ENCODE assay signal across 8 cellular contexts in the genomic region with DNA sequence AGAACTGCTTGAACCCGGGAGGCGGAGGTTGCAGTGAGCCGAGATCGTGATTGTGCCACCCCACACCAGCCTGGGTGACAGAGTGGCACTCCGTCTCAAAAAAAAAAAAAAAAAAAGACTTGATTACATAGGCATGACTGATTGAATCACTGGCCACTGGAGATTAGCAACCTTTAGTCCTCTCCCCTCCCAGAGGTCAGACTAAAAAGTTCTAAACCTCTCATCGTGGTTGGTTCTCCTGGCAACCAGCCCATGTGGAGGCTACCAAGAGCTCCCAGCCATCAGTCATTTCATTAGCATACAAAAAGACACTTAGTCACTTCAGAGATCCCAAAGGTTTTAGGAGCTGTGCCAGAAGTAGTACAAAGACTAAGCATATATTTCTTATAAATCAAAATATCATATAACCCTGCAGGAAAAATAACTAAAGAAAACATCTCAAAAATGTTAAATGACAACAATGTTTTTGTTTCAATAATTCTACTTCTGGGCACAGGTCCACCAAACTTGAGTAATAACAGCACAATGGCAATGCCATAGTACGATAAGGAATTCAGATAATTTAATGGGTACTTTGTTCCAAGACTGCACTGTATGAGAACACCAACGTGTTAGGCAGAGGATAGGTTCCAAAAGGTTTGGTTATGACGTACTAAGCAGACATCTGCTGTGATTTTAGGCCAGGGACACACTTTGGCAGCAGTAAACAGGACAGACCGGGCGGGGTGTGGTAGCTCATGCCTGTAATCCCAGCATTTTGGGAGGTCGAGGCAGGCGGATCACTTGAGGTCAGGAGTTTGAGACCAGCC. TPM values are rescaled to one million over a fixed set of nuclear protein-coding genes. Genes with fewer than 3 reads are reported as not detected.
DNase-seq lines count a peak whose midpoint lies in the region; ATAC-seq and TF ChIP-seq lines count a peak whose summit lies in the region.

No MANE protein-coding gene starts in this region.

- WGBS in right cardiac atrium = 45% methylated on average over 13 of the region's 13 CpGs
- 35 to 40% methylated on average over 13 of the region's 13 CpGs for WGBS in tibial nerve, 2 donors

- ATAC-seq in activated B cell treated with CpG ODN at 0.5 μM for 24 hours (ENCODE audit: low read depth) (no peak), right cardiac atrium (peak; percentile 83 to 85)

- no peak for TF ChIP-seq POLR2A in tibial nerve (IDR thresholded peaks at IDR 0.05)

- H3K27ac Mint-ChIP-seq in HFFc6 = peak overlapping the region; percentile 61
- peak overlapping the region; percentile 57 for H3K27ac Mint-ChIP-seq in activated B cell treated with CpG ODN at 0.5 μM for 24 hours

- H3K27me3 ChIP-seq in right cardiac atrium (ENCODE audit: control insufficient read depth, insufficient read depth) (no peaks in the 10 kb centered on the region), tibial nerve (no peaks in the 10 kb centered on the region)

- H3K4me3 Mint-ChIP-seq in HFFc6 = no peak overlapping the region; the same call in 1 of the 2 replicates
- no peak overlapping the region for H3K4me3 Mint-ChIP-seq in activated B cell treated with CpG ODN at 0.5 μM for 24 hours

- POLR2A ChIA-PET in activated B cell treated with CpG ODN at 0.5 μM for 24 hours (lab: Charles Lee) = interaction anchor here (0.6 to 7.0 kb wide), 3 partner anchors 9 to 18 kb away, joined by 3 to 96 read pairs (median 8); a partner anchor contains a TSS

- H3K4me1 Mint-ChIP-seq in HFFc6 (ENCODE audit: low read depth) (peaks cover 43% of the 10 kb centered on the region), activated B cell treated with CpG ODN at 0.5 μM for 24 hours (peaks cover 75% of the 10 kb centered on the region)

- no peaks in the 10 kb centered on the region for H3K36me3 ChIP-seq in tibial nerve

- CTCF ChIA-PET in activated B cell treated with CpG ODN at 0.5 μM for 24 hours (lab: Charles Lee) = no interaction called here

- H3K4me1 ChIP-seq in right cardiac atrium (ENCODE audit: control insufficient read depth, insufficient read depth, low read length) = peaks cover 8% of the 10 kb centered on the region
- H3K4me1 ChIP-seq in tibial nerve = peaks cover 0 to 74% (median 28%) of the 10 kb centered on the region in 4 donors

- H3K9me3 Mint-ChIP-seq in HFFc6 (no peaks in the 10 kb centered on the region), activated B cell treated with CpG ODN at 0.5 μM for 24 hours (no peaks in the 10 kb centered on the region)

- H3K36me3 Mint-ChIP-seq in HFFc6 (ENCODE audit: low read depth) (peaks cover 7% of the 10 kb centered on the region; the same call in 1 of the 2 replicates), activated B cell treated with CpG ODN at 0.5 μM for 24 hours (ENCODE audit: low read depth) (peaks cover 7% of the 10 kb centered on the region)

- TF ChIP-seq CTCF in HFFc6 (IDR thresholded peaks at IDR 0.05) = no peak
- no peak for TF ChIP-seq CTCF in activated B cell treated with CpG ODN at 0.5 μM for 24 hours (IDR thresholded peaks at IDR 0.05)
- TF ChIP-seq CTCF in tibial nerve (IDR thresholded peaks at IDR 0.05) = no peak

- H3K27me3 Mint-ChIP-seq in HFFc6 (ENCODE audit: insufficient read depth) (peaks cover 2% of the 10 kb centered on the region; the same call in 1 of the 2 replicates), activated B cell treated with CpG ODN at 0.5 μM for 24 hours (no peaks in the 10 kb centered on the region)

- DNase-seq in AG20443 (ENCODE audit: low spot score) (peak; percentile 83), HFFc6 (peak; percentile 93), activated B cell treated with CpG ODN at 0.5 μM for 24 hours (no peak), right cardiac atrium (peak in 2 of 3 donors; percentile 78 to 83), tibial nerve (ENCODE audit: low spot score in 2 of 2) (peak in 1 of 2 donors; percentile 63), middle frontal gyrus (ENCODE audit: extremely low spot score, low spot score) (no peak), mesenteric fat pad (ENCODE audit: low spot score) (no peak), SHP77 (lab: John Stamatoyannopoulos, UW) (no peak)

- H3K4me3 ChIP-seq in right cardiac atrium (ENCODE audit: low read length) = no peak overlapping the region
- no peak overlapping the region for H3K4me3 ChIP-seq in tibial nerve

- peak; percentile 39 to 82 for TF ChIP-seq EP300 in tibial nerve (IDR thresholded peaks at IDR 0.05)

- no peaks in the 10 kb centered on the region for H3K9me3 ChIP-seq in right cardiac atrium (ENCODE audit: control insufficient read depth, low read length)
- H3K9me3 ChIP-seq in tibial nerve = no peaks in the 10 kb centered on the region

- H3K27ac ChIP-seq in right cardiac atrium (ENCODE audit: low read length) (peak overlapping the region; percentile 89), tibial nerve (peak overlapping the region; percentile 9 to 84 (median 55))

- intact Hi-C loops in activated B cell treated with CpG ODN at 0.5 μM for 24 hours (cut with micrococcal nuclease) (loop anchor here (5.0 kb wide), 1 partner anchor 473 kb away; a partner anchor contains a TSS), right cardiac atrium (cut with DNase I) (no loop called here)

RNA-seq across cellular contexts. Expression of a gene that starts 18.1 kb away (rescaled TPM):
- total RNA-seq in HFFc6 (2021; fragmentation: NEBNext Ultra II Directional; extraction: Animal tissue kit (Norgen Biotek cat#: 25700)) = 10 to 100 TPM; 45.0 to 54.2 (median 51.1) TPM
- total RNA-seq in activated B cell treated with CpG ODN at 0.5 μM for 24 hours = 86.3 and 97.3 TPM in 2 replicates
- total RNA-seq in right cardiac atrium = 10 to 100 TPM; 45.1 to 49.4 (median 46.0) TPM
- 19.9 TPM for polyA plus RNA-seq in right cardiac atrium
- total RNA-seq in tibial nerve = 10 to 100 TPM; 51.1 to 65.9 (median 58.7) TPM
- 53.7 TPM for total RNA-seq in mesenteric fat pad

RNA-seq across cellular contexts. Expression of a gene that starts 47.2 kb away (rescaled TPM):
- total RNA-seq in HFFc6 (2021; fragmentation: NEBNext Ultra II Directional; extraction: Animal tissue kit (Norgen Biotek cat#: 25700)) = under 1 TPM in 1 of 6 experiments, not detected in 5; 0.14 TPM
- 0.64 and 0.67 TPM in 2 replicates for total RNA-seq in activated B cell treated with CpG ODN at 0.5 μM for 24 hours
- under 1 TPM in 2 of 4 donors, not detected in 2; 0.06 to 0.23 TPM for total RNA-seq in right cardiac atrium
- 4.7 TPM for polyA plus RNA-seq in right cardiac atrium
- total RNA-seq in tibial nerve = under 1 TPM in 1 of 4 donors, not detected in 3; 0.60 TPM
- 0.35 TPM for total RNA-seq in mesenteric fat pad

Comparison
In these comparisons a context has a peak if more than half of its experiments do, and no peak if none do; other contexts are left out.
1. DNase-seq: peak in AG20443 (single experiment), HFFc6 (single experiment) and right cardiac atrium (2 of 3); none in activated B cell treated with CpG ODN at 0.5 μM for 24 hours (single experiment), middle frontal gyrus (single experiment), mesenteric fat pad (single experiment) and SHP77 (0 of 2).